ENCODE assay signal across 8 cellular contexts in the genomic region with DNA sequence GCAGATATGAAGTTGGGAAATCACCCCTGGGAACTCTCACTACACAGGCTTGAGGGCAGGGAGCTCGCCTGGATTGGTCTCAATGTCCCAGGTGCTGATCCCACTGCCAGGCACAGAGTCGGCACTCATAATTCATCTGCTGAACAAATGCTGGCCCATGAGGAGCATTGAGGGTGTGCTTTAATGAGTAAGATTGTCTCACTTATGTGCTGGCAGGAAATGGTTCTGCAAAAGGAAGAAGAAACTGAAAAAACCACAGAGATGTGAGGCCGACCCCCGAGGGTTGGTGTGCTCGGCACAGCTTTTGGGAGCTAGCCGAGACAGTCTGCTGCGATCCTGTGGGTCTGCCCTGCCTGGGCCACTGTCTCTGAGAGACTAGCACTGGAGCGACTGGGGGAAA. TPM values are rescaled to one million over a fixed set of nuclear protein-coding genes. Genes with fewer than 3 reads are reported as not detected.
A peak's percentile ranks its signal among the peaks of the same experiment; 100 is the strongest.
DNase-seq lines count a peak whose midpoint lies in the region; ATAC-seq and TF ChIP-seq lines count a peak whose summit lies in the region.

No MANE protein-coding gene starts in this region.

- peaks cover 4% of the 10 kb centered on the region for H3K27me3 Mint-ChIP-seq in progenitor cell of endocrine pancreas

- no peaks in the 10 kb centered on the region for H3K9me3 Mint-ChIP-seq in progenitor cell of endocrine pancreas (ENCODE audit: low read depth)

- peak; percentile 31 for TF ChIP-seq POLR2A in GM19099 (IDR thresholded peaks at IDR 0.05; ENCODE audit: extremely low read depth, insufficient read length, low read depth)

- DNase-seq in activated CD8-positive, alpha-beta memory T cell treated with anti-CD3 and anti-CD28 coated beads, Interleukin-2, amount 50 U/mL, for 48 hours: peak; percentile 76
- DNase-seq in progenitor cell of endocrine pancreas (ENCODE audit: low spot score, unreplicated experiment) (no peak), HK-2 (ENCODE audit: unreplicated experiment) (no peak), HT-29 (ENCODE audit: low spot score) (no peak), SW480 (ENCODE audit: low spot score) (no peak)

- peaks cover 10% of the 10 kb centered on the region for H3K4me1 Mint-ChIP-seq in progenitor cell of endocrine pancreas (ENCODE audit: low read depth)

- ATAC-seq in HG03378 (IDR thresholded peaks at IDR 0.05; ENCODE audit: unreplicated experiment) (peak; percentile 46), HG02840 (IDR thresholded peaks at IDR 0.05; ENCODE audit: low FRiP score, unreplicated experiment) (no peak)

- H3K27ac Mint-ChIP-seq in progenitor cell of endocrine pancreas: peak overlapping the region; percentile 50

- H3K4me3 Mint-ChIP-seq in progenitor cell of endocrine pancreas (ENCODE audit: low read depth): no peak overlapping the region

- H3K36me3 Mint-ChIP-seq in progenitor cell of endocrine pancreas (ENCODE audit: insufficient read depth): no peaks in the 10 kb centered on the region

- no peak for TF ChIP-seq CTCF in progenitor cell of endocrine pancreas (IDR thresholded peaks at IDR 0.05; ENCODE audit: unreplicated experiment)

RNA-seq across cellular contexts. Expression of a gene that starts 9.4 kb away (rescaled TPM):
- not detected in 2 replicates for total RNA-seq in progenitor cell of endocrine pancreas
- total RNA-seq in HT-29 (2014; rRNA removed; shearing (Covaris generic)): 0.57 and 4.2 TPM in 2 replicates

RNA-seq across cellular contexts. Expression of a gene that starts 17.2 kb away (rescaled TPM):
- 0.42 TPM in 1 of 2 replicates, not detected in the other for total RNA-seq in progenitor cell of endocrine pancreas
- 61.8 and 73.6 TPM in 2 replicates for total RNA-seq in HT-29 (2014; rRNA removed; shearing (Covaris generic))

RNA-seq across cellular contexts. Expression of a gene that starts 47.9 kb away (rescaled TPM):
- total RNA-seq in progenitor cell of endocrine pancreas: 2.3 and 2.4 TPM in 2 replicates
- not detected in 2 replicates for total RNA-seq in HT-29 (2014; rRNA removed; shearing (Covaris generic))

Comparison
In these comparisons a context has a peak if more than half of its experiments do, and no peak if none do; other contexts are left out.
1. RNA of a gene that starts 17.2 kb away (total RNA-seq): 61.8 to 73.6 TPM in HT-29; 0.42 TPM in progenitor cell of endocrine pancreas; every median in the first group is over 10 times any median in the second.